Comparison of ENCODE assay signal across 11 cellular contexts in genomic region chr18:80200171-80200931, GRCh38. TPM values are rescaled to one million over a fixed set of nuclear protein-coding genes. Genes with fewer than 3 reads are reported as not detected.
DNase-seq lines count a peak whose midpoint lies in the region; ATAC-seq, FAIRE-seq and TF ChIP-seq lines count a peak whose summit lies in the region.
"Had no signal": no experiment of that assay in that cellular context is flagged by ENCODE, and none has a peak within 500 bp of the region (broad histone marks: within the 10 kb centered on the region; RNA-seq: fewer than 3 reads in every experiment).

No MANE protein-coding gene starts in this region.

- no peaks in the 10 kb centered on the region for H3K27me3 ChIP-seq in BE2C
- H3K27me3 ChIP-seq in astrocyte (ENCODE audit: insufficient read depth, low read length) = no peaks in the 10 kb centered on the region
- H3K27me3 ChIP-seq in mesenchymal stem cell (ENCODE audit: control insufficient read depth in 1 of 2, insufficient read depth in 1 of 2, low read length in 2 of 2) = peaks cover 0 to 8% of the 10 kb centered on the region in 2 experiments

- H2AFZ ChIP-seq in astrocyte (ENCODE audit: low read depth, low read length) (no peak overlapping the region), mesenchymal stem cell (ENCODE audit: low read depth, low read length) (no peak overlapping the region)

- H3K27ac Mint-ChIP-seq in astrocyte (ENCODE audit: unreplicated experiment) = no peak overlapping the region

- no peak overlapping the region for H2BK5ac ChIP-seq in mesenchymal stem cell (ENCODE audit: low read depth, low read length, poor library complexity, severe bottlenecking)

- H3K79me2 ChIP-seq in astrocyte (ENCODE audit: insufficient read depth, low read length) = no peaks in the 10 kb centered on the region

- TF ChIP-seq CTCF in BE2C (IDR thresholded peaks at IDR 0.05; ENCODE audit: low read depth, low read length) (peak; percentile 51), astrocyte (IDR thresholded peaks at IDR 0.05; ENCODE audit: insufficient read depth, low read depth, low read length) (no peak)

- peaks cover 30% of the 10 kb centered on the region for H4K20me1 ChIP-seq in astrocyte (ENCODE audit: insufficient read depth, low read length)

- 66% methylated on average over 17 of the region's 17 CpGs for WGBS in mesenchymal stem cell

- H4K8ac ChIP-seq in mesenchymal stem cell (ENCODE audit: low read length) = no peak overlapping the region

- H3K4me1 ChIP-seq in BE2C (no peaks in the 10 kb centered on the region), astrocyte (ENCODE audit: insufficient read depth, low read length) (peaks cover 36% of the 10 kb centered on the region), mesenchymal stem cell (ENCODE audit: control insufficient read depth, insufficient read depth, low read depth, low read length) (peaks cover 20% of the 10 kb centered on the region)

- H3K23ac ChIP-seq in mesenchymal stem cell (ENCODE audit: low read length in 2 of 2) = no peak overlapping the region

- POLR2A ChIA-PET in HEK293T (lab: Yijun Ruan, JAX) = no interaction called here

- no peak overlapping the region for H3K14ac ChIP-seq in mesenchymal stem cell (ENCODE audit: low read length in 2 of 2)

- H3K36me3 Mint-ChIP-seq in astrocyte (ENCODE audit: low read depth, unreplicated experiment) = peaks cover 5% of the 10 kb centered on the region

- no peak overlapping the region for H2BK12ac ChIP-seq in mesenchymal stem cell (ENCODE audit: low read length in 2 of 2)

- H3K9me3 ChIP-seq in BE2C (no peaks in the 10 kb centered on the region), astrocyte (ENCODE audit: insufficient read depth, low read depth, low read length) (no peaks in the 10 kb centered on the region), mesenchymal stem cell (ENCODE audit: control insufficient read depth, low read length) (no peaks in the 10 kb centered on the region)
- H3K9me3 ChIP-seq: HAP-1 had no signal

- ATAC-seq in esophagus mucosa = no peak
- ATAC-seq: left cardiac atrium had no signal

- H3K18ac ChIP-seq in mesenchymal stem cell (ENCODE audit: low read depth in 1 of 2, low read length in 2 of 2) = no peak overlapping the region

- no peak overlapping the region for H3K9ac ChIP-seq in astrocyte (ENCODE audit: low read length)
- H3K9ac ChIP-seq in mesenchymal stem cell (ENCODE audit: low read length) = no peak overlapping the region

- no peak overlapping the region for H3K4me3 Mint-ChIP-seq in astrocyte (ENCODE audit: unreplicated experiment)
- H3K4me3 Mint-ChIP-seq: central memory CD8-positive, alpha-beta T cell had no signal

- H4K91ac ChIP-seq in mesenchymal stem cell (ENCODE audit: low read length) = no peak overlapping the region

- no peak overlapping the region for H3K27ac ChIP-seq in astrocyte (ENCODE audit: low read depth, low read length)
- H3K27ac ChIP-seq in mesenchymal stem cell (ENCODE audit: low read length, poor library complexity, severe bottlenecking) = no peak overlapping the region

- H3K27me3 Mint-ChIP-seq in astrocyte (ENCODE audit: low read depth, unreplicated experiment) = no peaks in the 10 kb centered on the region

- peaks cover 34% of the 10 kb centered on the region for H3K4me1 Mint-ChIP-seq in astrocyte (ENCODE audit: low read depth, unreplicated experiment)

- no peak overlapping the region for H2BK15ac ChIP-seq in mesenchymal stem cell (ENCODE audit: low read depth, poor library complexity, severe bottlenecking)

- H3K4me3 ChIP-seq in BE2C (ENCODE audit: low read depth, low read length) (no peak overlapping the region), astrocyte (ENCODE audit: insufficient read depth, low read depth, low read length) (no peak overlapping the region), mesenchymal stem cell (ENCODE audit: insufficient read depth in 1 of 2, low read depth in 1 of 2, low read length in 2 of 2) (no peak overlapping the region)
- H3K4me3 ChIP-seq: HAP-1 had no signal

- CTCF ChIA-PET in HEK293T (lab: Yijun Ruan, JAX) = interaction anchor here (0.6 to 2.1 kb wide), 7 partner anchors 9 to 56 kb away, joined by 3 to 6 read pairs (median 3); no protein-coding TSS in a partner anchor

- H2AK5ac ChIP-seq in mesenchymal stem cell (ENCODE audit: low read length, severe bottlenecking) = no peak overlapping the region

- no peak overlapping the region for H3K4ac ChIP-seq in mesenchymal stem cell (ENCODE audit: low read depth in 1 of 2, low read length in 2 of 2)

- no peak overlapping the region for H3K4me2 ChIP-seq in astrocyte (ENCODE audit: low read length)
- no peak overlapping the region for H3K4me2 ChIP-seq in mesenchymal stem cell (ENCODE audit: low read length, poor library complexity, severe bottlenecking)

- H2BK120ac ChIP-seq in mesenchymal stem cell (ENCODE audit: low read depth, low read length) = no peak overlapping the region

- H3K36me3 ChIP-seq in BE2C (no peaks in the 10 kb centered on the region), astrocyte (ENCODE audit: insufficient read depth, low read length) (no peaks in the 10 kb centered on the region), mesenchymal stem cell (ENCODE audit: control insufficient read depth in 1 of 2, insufficient read depth in 2 of 2, low read depth in 1 of 2, low read length in 2 of 2) (peaks cover 0 to 7% of the 10 kb centered on the region in 2 experiments)
- H3K36me3 ChIP-seq: HAP-1 had no signal

- DNase-seq in BE2C = peak; percentile 37
- DNase-seq in HEK293T (ENCODE audit: extremely low spot score) = peak; percentile 27
- DNase-seq in astrocyte (ENCODE audit: low read depth) = no peak
- DNase-seq in mesenchymal stem cell = peak; percentile 46
- DNase-seq in NCI-H1930 (lab: John Stamatoyannopoulos, UW) = no peak
- no peak for DNase-seq in KG1 (lab: John Stamatoyannopoulos, UW)
- DNase-seq in effector CD4-positive, alpha-beta T cell = no peak
- DNase-seq: left cardiac atrium had no signal

- peaks cover 4% of the 10 kb centered on the region for H3K79me1 ChIP-seq in mesenchymal stem cell (replicated peaks; ENCODE audit: low read length, poor library complexity, severe bottlenecking)

- no peaks in the 10 kb centered on the region for H3K9me3 Mint-ChIP-seq in astrocyte (ENCODE audit: unreplicated experiment)
- H3K9me3 Mint-ChIP-seq: central memory CD8-positive, alpha-beta T cell had no signal

- FAIRE-seq in astrocyte (lab: Jason Lieb, UNC) = peak; percentile 34

TF ChIP-seq in HEK293T, 16 proteins besides CTCF, POLR2A, EP300 and RAD21:
- TF ChIP-seq ZNF384 (IDR thresholded peaks at IDR 0.05) (no peak), SP1 (IDR thresholded peaks at IDR 0.05) (no peak), ELF4 (IDR thresholded peaks at IDR 0.05) (no peak), CTBP1 (IDR thresholded peaks at IDR 0.05; ENCODE audit: borderline replicate concordance) (no peak), FOXK2 (IDR thresholded peaks at IDR 0.05) (no peak), NFRKB (IDR thresholded peaks at IDR 0.05) (no peak), ARNT (IDR thresholded peaks at IDR 0.05) (no peak), LEF1 (IDR thresholded peaks at IDR 0.05; ENCODE audit: borderline replicate concordance) (no peak), L3MBTL2 (conservative IDR thresholded peaks at IDR 0.05) (no peak), BHLHE40 (IDR thresholded peaks at IDR 0.05; ENCODE audit: borderline replicate concordance) (no peak)
- TF ChIP-seq, protein P1, sequence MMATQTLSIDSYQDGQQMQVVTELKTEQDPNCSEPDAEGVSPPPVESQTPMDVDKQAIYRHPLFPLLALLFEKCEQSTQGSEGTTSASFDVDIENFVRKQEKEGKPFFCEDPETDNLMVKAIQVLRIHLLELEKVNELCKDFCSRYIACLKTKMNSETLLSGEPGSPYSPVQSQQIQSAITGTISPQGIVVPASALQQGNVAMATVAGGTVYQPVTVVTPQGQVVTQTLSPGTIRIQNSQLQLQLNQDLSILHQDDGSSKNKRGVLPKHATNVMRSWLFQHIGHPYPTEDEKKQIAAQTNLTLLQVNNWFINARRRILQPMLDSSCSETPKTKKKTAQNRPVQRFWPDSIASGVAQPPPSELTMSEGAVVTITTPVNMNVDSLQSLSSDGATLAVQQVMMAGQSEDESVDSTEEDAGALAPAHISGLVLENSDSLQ (IDR thresholded peaks at IDR 0.05) = no peak

RNA-seq across cellular contexts. Expression of gene PARD6G, which starts 47.0 kb away (rescaled TPM):
- 2.8 TPM for polyA plus RNA-seq in BE2C (2012; ENCODE audit: insufficient read depth, insufficient read length, low read depth)
- total RNA-seq in astrocyte (26.9 and 29.6 TPM in 2 replicates), esophagus mucosa (33.8 TPM)
- 6.2 TPM for polyA plus RNA-seq in mesenchymal stem cell (2013, experiment 1 of 2)
- 7.1 TPM for polyA plus RNA-seq in mesenchymal stem cell (2013, experiment 2 of 2)

Comparison
In these comparisons a context has a peak if more than half of its experiments do, and no peak if none do; other contexts are left out.
1. DNase-seq: peak in BE2C (single experiment), HEK293T (single experiment) and mesenchymal stem cell (single experiment); none in astrocyte (single experiment), NCI-H1930 (0 of 2), KG1 (single experiment) and effector CD4-positive, alpha-beta T cell (single experiment).